ENCODE assay signal across 8 cellular contexts in the genomic region with DNA sequence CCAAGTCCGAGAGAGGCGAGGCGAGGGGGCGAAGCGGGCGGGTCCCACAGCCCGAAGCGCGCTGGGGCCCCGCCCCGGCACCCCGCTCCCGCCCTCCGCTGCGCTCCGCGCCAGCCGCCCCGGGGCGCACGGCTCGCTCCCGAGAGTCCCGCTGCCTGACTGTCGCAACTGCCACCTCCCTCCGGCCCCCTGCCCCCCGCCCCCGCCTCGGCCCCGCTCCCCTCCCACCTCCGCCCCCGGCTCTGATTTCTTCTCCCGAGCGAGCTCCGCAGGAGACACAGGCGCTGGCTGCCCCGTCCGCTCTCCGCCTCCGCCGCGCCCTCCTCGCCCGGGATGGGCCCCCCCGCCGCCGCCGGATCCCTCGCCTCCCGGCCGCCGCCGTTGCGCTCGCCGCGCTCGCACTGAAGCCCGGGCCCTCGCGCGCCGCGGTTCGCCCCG. TPM values are rescaled to one million over a fixed set of nuclear protein-coding genes. Genes with fewer than 3 reads are reported as not detected.
DNase-seq lines count a peak whose midpoint lies in the region; ATAC-seq, FAIRE-seq and TF ChIP-seq lines count a peak whose summit lies in the region.

A gene (plus strand): TSS at position 250 of the 438 bp plus-strand sequence. CDS start 233 bp downstream, outside the sequence.

- H3K27me3 Mint-ChIP-seq in IgD-negative memory B cell = peaks cover 67% of the 10 kb centered on the region
- peaks cover 95% of the 10 kb centered on the region for H3K27me3 Mint-ChIP-seq in endodermal cell (ENCODE audit: insufficient read depth)
- peaks cover 86% of the 10 kb centered on the region for H3K27me3 Mint-ChIP-seq in neural progenitor cell (ENCODE audit: insufficient read depth, low read depth)

- H4K20me1 ChIP-seq in BLaER1 = peaks cover 70% of the 10 kb centered on the region
- H4K20me1 ChIP-seq in neural progenitor cell (ENCODE audit: low read depth) = peaks cover 35% of the 10 kb centered on the region

- WGBS in endodermal cell (ENCODE audit: insufficient coverage in 1 of 2, insufficient read length in 1 of 2), 2 experiments = 1% methylated on average over 64 of the region's 66 CpGs; no CpG with 5 or more reads in 1 of the 2 experiments

- TF ChIP-seq CTCF in endodermal cell (conservative IDR thresholded peaks at IDR 0.05) = no peak
- TF ChIP-seq CTCF in neural progenitor cell (IDR thresholded peaks at IDR 0.05) = no peak

- H3K9me3 Mint-ChIP-seq in IgD-negative memory B cell (no peaks in the 10 kb centered on the region), endodermal cell (no peaks in the 10 kb centered on the region), neural progenitor cell (peaks cover 2% of the 10 kb centered on the region)

- H3K27ac Mint-ChIP-seq in IgD-negative memory B cell = no peak within 1 kb of the TSS
- no peak within 1 kb of the TSS for H3K27ac Mint-ChIP-seq in endodermal cell
- H3K27ac Mint-ChIP-seq in neural progenitor cell = no peak within 1 kb of the TSS

- H3K36me3 ChIP-seq in BLaER1 = no peaks in the 10 kb centered on the region
- no peaks in the 10 kb centered on the region for H3K36me3 ChIP-seq in endodermal cell (ENCODE audit: control insufficient read depth, insufficient read depth, low read length)
- no peaks in the 10 kb centered on the region for H3K36me3 ChIP-seq in neural progenitor cell

- H3K4me3 ChIP-seq in BLaER1 (peak within 1 kb of the TSS; percentile 58), endodermal cell (ENCODE audit: low read length) (no peak within 1 kb of the TSS), neural progenitor cell (peak within 1 kb of the TSS; percentile 46)

- H3K4me2 ChIP-seq in BLaER1 (peak within 1 kb of the TSS; percentile 67), neural progenitor cell (peak within 1 kb of the TSS; percentile 86)

- H3K9ac ChIP-seq in BLaER1 (no peak within 1 kb of the TSS), endodermal cell (ENCODE audit: extremely low read depth, low read length, poor library complexity, severe bottlenecking) (no peak within 1 kb of the TSS), neural progenitor cell (no peak within 1 kb of the TSS)

- TF ChIP-seq POLR2A in H54 (IDR thresholded peaks at IDR 0.05; ENCODE audit: low read depth, low read length) = no peak

- peaks cover 99% of the 10 kb centered on the region for H3K27me3 ChIP-seq in BLaER1
- H3K27me3 ChIP-seq in endodermal cell (ENCODE audit: control insufficient read depth, insufficient read depth, low read length, poor library complexity, severe bottlenecking) = peaks cover 98% of the 10 kb centered on the region
- H3K27me3 ChIP-seq in neural progenitor cell = peaks cover 100% of the 10 kb centered on the region

- H3K4me1 ChIP-seq in BLaER1 (peaks cover 15% of the 10 kb centered on the region; the same call in 1 of the 2 replicates), endodermal cell (ENCODE audit: control insufficient read depth, insufficient read depth, low read length) (peaks cover 8% of the 10 kb centered on the region), neural progenitor cell (peaks cover 16% of the 10 kb centered on the region)

- ATAC-seq in HG02763 (IDR thresholded peaks at IDR 0.05; ENCODE audit: unreplicated experiment) (no peak), GM21737 (IDR thresholded peaks at IDR 0.05; ENCODE audit: unreplicated experiment) (no peak)

- H3K4me1 Mint-ChIP-seq in IgD-negative memory B cell (peaks cover 8 to 11% (median 9%) of the 10 kb centered on the region in 3 donors), endodermal cell (peaks cover 13% of the 10 kb centered on the region), neural progenitor cell (peaks cover 20% of the 10 kb centered on the region)

- FAIRE-seq in H54 (lab: Jason Lieb, UNC) (no peak), frontal cortex (lab: Jason Lieb, UNC) (no peak)

- H3K36me3 Mint-ChIP-seq in IgD-negative memory B cell (no peaks in the 10 kb centered on the region), endodermal cell (ENCODE audit: low read depth) (no peaks in the 10 kb centered on the region), neural progenitor cell (no peaks in the 10 kb centered on the region)

- H3F3A ChIP-seq in neural progenitor cell (ENCODE audit: low read depth) = peaks cover 17% of the 10 kb centered on the region

- H2AFZ ChIP-seq in neural progenitor cell (replicated peaks) = peak within 1 kb of the TSS; percentile 72

- H3K27ac ChIP-seq in BLaER1 (no peak within 1 kb of the TSS), endodermal cell (ENCODE audit: low read depth, low read length) (no peak within 1 kb of the TSS), neural progenitor cell (no peak within 1 kb of the TSS)

- no peaks in the 10 kb centered on the region for H3K79me2 ChIP-seq in neural progenitor cell (ENCODE audit: low read depth)

- peak; percentile 82 for DNase-seq in endodermal cell
- peak; percentile 80 for DNase-seq in neural progenitor cell (ENCODE audit: low spot score)
- DNase-seq in H54 (ENCODE audit: insufficient read length, low spot score) = no peak
- DNase-seq in frontal cortex (ENCODE audit: low spot score in 2 of 2) = no peak

- H3K9me3 ChIP-seq in BLaER1 (no peaks in the 10 kb centered on the region), endodermal cell (ENCODE audit: control insufficient read depth, low read length) (no peaks in the 10 kb centered on the region), neural progenitor cell (ENCODE audit: low read depth) (no peaks in the 10 kb centered on the region)

- H3K4me3 Mint-ChIP-seq in IgD-negative memory B cell = peak within 1 kb of the TSS; percentile 61 to 84 (median 73)
- H3K4me3 Mint-ChIP-seq in endodermal cell = peak within 1 kb of the TSS; percentile 48
- H3K4me3 Mint-ChIP-seq in neural progenitor cell = peak within 1 kb of the TSS; percentile 83

RNA-seq across cellular contexts. Expression of the gene that starts here (rescaled TPM):
- polyA plus RNA-seq in IgD-negative memory B cell = 0.86 TPM
- total RNA-seq in endodermal cell (not detected), neural progenitor cell (ENCODE audit: low replicate concordance) (not detected in 2 replicates), frontal cortex (not detected)
- not detected for polyA plus RNA-seq in endodermal cell (2013, experiment 1 of 2)
- 0.21 TPM for polyA plus RNA-seq in endodermal cell (2013, experiment 2 of 2)

Comparison
In these comparisons a context has a peak if more than half of its experiments do, and no peak if none do; other contexts are left out.
1. Peak in DNase-seq in endodermal cell; RNA of the gene not detected or under 1 TPM.
2. Peak in DNase-seq, H3K4me3 ChIP-seq and H3K4me2 ChIP-seq in neural progenitor cell; RNA of the gene not detected or under 1 TPM.